In the genomic region with DNA sequence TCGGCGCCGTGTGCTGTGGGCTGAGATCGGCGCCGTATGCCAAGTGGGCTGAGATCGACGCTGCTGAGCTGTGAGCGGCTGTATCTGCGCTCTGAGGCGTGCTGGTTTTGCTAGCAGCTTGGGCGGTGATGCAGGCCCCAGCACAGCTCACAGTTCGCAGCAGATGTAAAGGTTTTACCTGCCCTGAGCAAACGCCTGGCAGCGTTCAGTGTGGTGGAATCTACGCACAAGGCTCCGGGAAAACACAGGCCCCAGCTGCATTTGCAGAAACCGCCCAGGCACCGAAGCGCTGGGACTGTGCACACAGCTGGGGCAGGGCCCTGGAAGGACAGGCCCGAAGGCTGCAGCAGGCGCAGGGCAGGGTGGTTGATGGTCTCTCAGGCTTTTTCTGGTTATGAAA, we compare ENCODE assay signal across 20 cellular contexts. TPM values are rescaled to one million over a fixed set of nuclear protein-coding genes. Genes with fewer than 3 reads are reported as not detected.
DNase-seq lines count a peak whose midpoint lies in the region; ATAC-seq and TF ChIP-seq lines count a peak whose summit lies in the region.
"Had no signal": no experiment of that assay in that cellular context is flagged by ENCODE, and none has a peak within 500 bp of the region (broad histone marks: within the 10 kb centered on the region; RNA-seq: fewer than 3 reads in every experiment).

No MANE protein-coding gene starts in this region.

- no peaks in the 10 kb centered on the region for H3K36me3 ChIP-seq in SK-N-SH (replicated peaks in 1 of 2; ENCODE audit: control insufficient read depth in 1 of 2, insufficient read depth in 2 of 2, low read length in 1 of 2)
- no peaks in the 10 kb centered on the region for H3K36me3 ChIP-seq in RWPE2 (ENCODE audit: low read depth)
- H3K36me3 ChIP-seq in mesenchymal stem cell (ENCODE audit: control insufficient read depth in 1 of 2, insufficient read depth in 2 of 2, low read depth in 1 of 2, low read length in 2 of 2) = no peaks in the 10 kb centered on the region
- no peaks in the 10 kb centered on the region for H3K36me3 ChIP-seq in spleen
- H3K36me3 ChIP-seq: BE2C, SJSA1 had no signal

- H3K9ac ChIP-seq in SK-N-SH (no peak overlapping the region), mesenchymal stem cell (ENCODE audit: low read length) (no peak overlapping the region)
- H3K9ac ChIP-seq: GM23248 had no signal

- H3K4me2 ChIP-seq in SK-N-SH (no peak overlapping the region), mesenchymal stem cell (ENCODE audit: low read length, poor library complexity, severe bottlenecking) (no peak overlapping the region)

- no peak overlapping the region for H2AFZ ChIP-seq in SK-N-SH (ENCODE audit: low read depth)
- H2AFZ ChIP-seq in mesenchymal stem cell (ENCODE audit: low read depth, low read length) = no peak overlapping the region
- H2AFZ ChIP-seq: GM23248 had no signal

- H3K4ac ChIP-seq in mesenchymal stem cell (ENCODE audit: low read depth in 1 of 2, low read length in 2 of 2) = peak overlapping the region in 1 of 2 experiments; percentile 21

- no peak for TF ChIP-seq EP300 in SK-N-SH (IDR thresholded peaks at IDR 0.05; ENCODE audit: borderline replicate concordance in 1 of 2, low read depth in 1 of 2, low read length in 1 of 2)

- H4K91ac ChIP-seq in mesenchymal stem cell (ENCODE audit: low read length) = no peak overlapping the region

- no peaks in the 10 kb centered on the region for H3F3A ChIP-seq in SK-N-SH (replicated peaks; ENCODE audit: insufficient read depth)

- no peak overlapping the region for H2BK12ac ChIP-seq in mesenchymal stem cell (ENCODE audit: low read length in 2 of 2)

- no peaks in the 10 kb centered on the region for H4K20me1 ChIP-seq in SK-N-SH (ENCODE audit: insufficient read depth)

- ATAC-seq in SK-N-SH treated with all-trans-retinoic acid at 6 μM for 48 hours = no peak
- no peak for ATAC-seq in RWPE2 (ENCODE audit: low read depth)
- no peak for ATAC-seq in HG02642 (IDR thresholded peaks at IDR 0.05; ENCODE audit: poor library complexity, unreplicated experiment)
- ATAC-seq in HG02759 (IDR thresholded peaks at IDR 0.05; ENCODE audit: unreplicated experiment) = no peak
- ATAC-seq in GM21576 (IDR thresholded peaks at IDR 0.05; ENCODE audit: unreplicated experiment) = no peak
- ATAC-seq: HCT116, K562 had no signal

- H3K4me1 ChIP-seq in SK-N-SH (ENCODE audit: control insufficient read depth in 1 of 2, insufficient read depth in 2 of 2, low read depth in 1 of 2, low read length in 1 of 2) (peaks cover 0 to 6% of the 10 kb centered on the region in 2 experiments; a peak in 1 of 4 replicates), RWPE2 (ENCODE audit: insufficient read depth, poor library complexity, severe bottlenecking) (no peaks in the 10 kb centered on the region), mesenchymal stem cell (ENCODE audit: control insufficient read depth, insufficient read depth, low read depth, low read length) (peaks cover 7% of the 10 kb centered on the region), spleen (no peaks in the 10 kb centered on the region)
- H3K4me1 ChIP-seq: BE2C, SJSA1 had no signal

- H3K27ac ChIP-seq in SK-N-SH (ENCODE audit: low read depth in 2 of 2, low read length in 1 of 2) (no peak overlapping the region), RWPE2 (ENCODE audit: poor library complexity, severe bottlenecking) (no peak overlapping the region), mesenchymal stem cell (ENCODE audit: low read length, poor library complexity, severe bottlenecking) (no peak overlapping the region), spleen (no peak overlapping the region)
- H3K27ac ChIP-seq: 22Rv1, GM23248, SJSA1 had no signal

- CTCF ChIA-PET in SK-N-SH (lab: Yijun Ruan, JAX) = interaction anchor here (0.8 to 1.2 kb wide), 3 partner anchors 9 to 180 kb away, joined by 3 to 4 read pairs (median 3); no protein-coding TSS in a partner anchor

- intact Hi-C loops in spleen (cut with DNase I; ENCODE audit: low total_unique reads) = no loop called here

- TF ChIP-seq RAD21 in SK-N-SH (IDR thresholded peaks at IDR 0.05; ENCODE audit: low read length) = no peak

- no peaks in the 10 kb centered on the region for H3K79me1 ChIP-seq in mesenchymal stem cell (replicated peaks; ENCODE audit: low read length, poor library complexity, severe bottlenecking)

- peak overlapping the region; percentile 2 for H2BK15ac ChIP-seq in mesenchymal stem cell (ENCODE audit: low read depth, poor library complexity, severe bottlenecking)

- no peak overlapping the region for H2BK120ac ChIP-seq in mesenchymal stem cell (ENCODE audit: low read depth, low read length)

- no peak for TF ChIP-seq POLR2A in spleen (IDR thresholded peaks at IDR 0.05)

- DNase-seq in SK-N-SH (peak; percentile 18), RWPE2 (ENCODE audit: low spot score) (peak; percentile 45), mesenchymal stem cell (no peak), spleen (peak; percentile 67)
- DNase-seq: DMS79, GM23248, NCI-H1417 treated with DMSO at 0.1 percent for 48 hours, NCI-H2029 treated with DMSO at 0.1 percent for 48 hours, NCI-H510A, NCI-H774, RPMI8226 had no signal

- no peaks in the 10 kb centered on the region for H3K79me2 ChIP-seq in SK-N-SH (ENCODE audit: insufficient read depth)

- POLR2A ChIA-PET in SK-N-SH (lab: Yijun Ruan, JAX) = no interaction called here

- H3K27me3 ChIP-seq in SK-N-SH (ENCODE audit: insufficient read depth) (no peaks in the 10 kb centered on the region), RWPE2 (ENCODE audit: insufficient read depth, poor library complexity, severe bottlenecking) (no peaks in the 10 kb centered on the region), mesenchymal stem cell (ENCODE audit: control insufficient read depth in 1 of 2, insufficient read depth in 1 of 2, low read length in 2 of 2) (peaks cover 0 to 8% of the 10 kb centered on the region in 2 experiments), spleen (replicated peaks in 1 of 7) (peaks cover 0 to 36% (median 0%) of the 10 kb centered on the region in 7 donors)
- H3K27me3 ChIP-seq: BE2C, SJSA1 had no signal

- H2BK5ac ChIP-seq in mesenchymal stem cell (ENCODE audit: low read depth, low read length, poor library complexity, severe bottlenecking) = no peak overlapping the region

- H3K4me3 ChIP-seq in SK-N-SH (ENCODE audit: low read depth in 2 of 2, low read length in 1 of 2) (no peak overlapping the region), RWPE2 (ENCODE audit: severe bottlenecking) (no peak overlapping the region), mesenchymal stem cell (ENCODE audit: insufficient read depth in 1 of 2, low read depth in 1 of 2, low read length in 2 of 2) (peak overlapping the region in 1 of 2 experiments; percentile 28), spleen (no peak overlapping the region)
- H3K4me3 ChIP-seq: GM23248, K562, SJSA1 had no signal

- peak overlapping the region in 1 of 2 experiments; percentile 50 for H3K14ac ChIP-seq in mesenchymal stem cell (ENCODE audit: low read length in 2 of 2)

- no peak overlapping the region for H4K8ac ChIP-seq in mesenchymal stem cell (ENCODE audit: low read length)

- no peaks in the 10 kb centered on the region for H3K9me2 ChIP-seq in SK-N-SH

- H3K9me3 ChIP-seq in SK-N-SH = no peaks in the 10 kb centered on the region
- no peaks in the 10 kb centered on the region for H3K9me3 ChIP-seq in RWPE2 (ENCODE audit: severe bottlenecking)
- H3K9me3 ChIP-seq in mesenchymal stem cell (ENCODE audit: control insufficient read depth, low read length) = no peaks in the 10 kb centered on the region
- no peaks in the 10 kb centered on the region for H3K9me3 ChIP-seq in spleen
- H3K9me3 ChIP-seq: BE2C, SJSA1 had no signal

- no peak overlapping the region for H3K18ac ChIP-seq in mesenchymal stem cell (ENCODE audit: low read depth in 1 of 2, low read length in 2 of 2)

- 90% methylated on average over 14 of the region's 22 CpGs for WGBS in SK-N-SH (ENCODE audit: low lambda C conversion rate)
- WGBS in mesenchymal stem cell = 93% methylated on average over 21 of the region's 22 CpGs
- WGBS in spleen, 5 donors = 92 to 97% (median 94%) methylated on average over 18 to 22 of the region's 22 CpGs

- H3K23ac ChIP-seq in mesenchymal stem cell (ENCODE audit: low read length in 2 of 2) = no peak overlapping the region

- TF ChIP-seq CTCF in SK-N-SH (IDR thresholded peaks at IDR 0.05) = no peak
- TF ChIP-seq CTCF in RWPE2 (IDR thresholded peaks at IDR 0.05; ENCODE audit: poor library complexity, severe bottlenecking) = no peak
- no peak for TF ChIP-seq CTCF in spleen (IDR thresholded peaks at IDR 0.05 in 8 of 11, conservative IDR thresholded peaks at IDR 0.05 in 3 of 11)

- no peak overlapping the region for H2AK5ac ChIP-seq in mesenchymal stem cell (ENCODE audit: low read length, severe bottlenecking)

TF ChIP-seq in SK-N-SH, 30 proteins besides CTCF, POLR2A, EP300 and RAD21 (continues in another document):
- no peak for TF ChIP-seq JUND (IDR thresholded peaks at IDR 0.05)
- TF ChIP-seq, protein P1, sequence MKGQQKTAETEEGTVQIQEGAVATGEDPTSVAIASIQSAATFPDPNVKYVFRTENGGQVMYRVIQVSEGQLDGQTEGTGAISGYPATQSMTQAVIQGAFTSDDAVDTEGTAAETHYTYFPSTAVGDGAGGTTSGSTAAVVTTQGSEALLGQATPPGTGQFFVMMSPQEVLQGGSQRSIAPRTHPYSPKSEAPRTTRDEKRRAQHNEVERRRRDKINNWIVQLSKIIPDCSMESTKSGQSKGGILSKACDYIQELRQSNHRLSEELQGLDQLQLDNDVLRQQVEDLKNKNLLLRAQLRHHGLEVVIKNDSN (IDR thresholded peaks at IDR 0.05; ENCODE audit: borderline replicate concordance, low read depth) = no peak
- no peak for TF ChIP-seq TCF12 (IDR thresholded peaks at IDR 0.05)
- no peak for TF ChIP-seq YY1 (IDR thresholded peaks at IDR 0.05; ENCODE audit: low read depth)
- no peak for TF ChIP-seq MXI1 (IDR thresholded peaks at IDR 0.05; ENCODE audit: low read depth, low read length)

TF ChIP-seq in SK-N-SH treated with all-trans-retinoic acid at 6 μM for 48 hours, 23 proteins besides CTCF, POLR2A, EP300 and RAD21 (continues in another document):
- no peak for TF ChIP-seq ZNF70 (CRISPR knock-in tag; IDR thresholded peaks at IDR 0.05)

RNA-seq across cellular contexts. Expression of a gene that starts 8.0 kb away (rescaled TPM):
- polyA plus RNA-seq in SK-N-SH (2012; rRNA removed) = 0.24 and 0.56 TPM in 2 replicates
- polyA plus RNA-seq in SK-N-SH (2012; cell fraction: cytosol; rRNA removed) = 0.19 and 0.34 TPM in 2 replicates
- polyA plus RNA-seq in SK-N-SH (2012; cell fraction: nucleus; rRNA removed) = 1.3 and 1.7 TPM in 2 replicates
- polyA plus RNA-seq in mesenchymal stem cell (2013, experiment 1 of 2) = 11.1 TPM
- 10.4 TPM for polyA plus RNA-seq in mesenchymal stem cell (2013, experiment 2 of 2)
- total RNA-seq in spleen = 1 to 10 TPM; 2.4 to 8.0 (median 4.0) TPM
- under 1 TPM; 0.27 to 0.96 (median 0.35) TPM for polyA plus RNA-seq in spleen
